ENCODE assay signal across 19 cellular contexts in the genomic region with DNA sequence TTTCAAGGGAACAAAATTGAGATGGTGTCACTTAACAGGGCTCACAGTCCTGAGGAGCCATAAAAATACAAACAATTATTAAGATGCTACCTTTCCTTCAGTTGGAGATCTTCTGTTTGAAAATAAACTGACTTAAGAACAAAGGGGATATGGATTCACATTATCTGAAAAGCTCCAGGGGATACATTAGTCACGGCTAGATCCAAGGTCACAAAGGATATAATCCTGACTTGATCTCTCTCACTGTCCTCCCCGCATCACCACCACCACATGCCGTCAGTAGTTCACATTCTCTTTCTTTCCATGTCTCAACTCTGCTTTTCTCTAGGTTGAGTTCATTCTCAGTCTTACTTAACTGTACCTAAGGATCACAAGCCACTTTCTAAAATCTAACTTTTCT.
A peak's percentile ranks its signal among the peaks of the same experiment; 100 is the strongest.
DNase-seq lines count a peak whose midpoint lies in the region; ATAC-seq lines count a peak whose summit lies in the region.
"Had no signal": no experiment of that assay in that cellular context is flagged by ENCODE, and none has a peak within 500 bp of the region (broad histone marks: within the 10 kb centered on the region; RNA-seq: fewer than 3 reads in every experiment).

No MANE protein-coding gene starts in this region.

- no CpG with 5 or more reads among the region's 3 CpGs for WGBS in mesendoderm (ENCODE audit: extremely low coverage, insufficient coverage, low lambda C conversion rate)

- H3K79me1 ChIP-seq in mesendoderm (ENCODE audit: low read length): no peaks in the 10 kb centered on the region

- no peak overlapping the region for H4K8ac ChIP-seq in mesendoderm (ENCODE audit: low read depth, low read length)

- H3K4me3 ChIP-seq in SJCRH30 (no peak overlapping the region), mesendoderm (ENCODE audit: low read length) (no peak overlapping the region)
- H3K4me3 ChIP-seq: A549, GM23338 had no signal

- no peak overlapping the region for H3K9ac ChIP-seq in mesendoderm (ENCODE audit: low read length)

- no peak overlapping the region for H2BK120ac ChIP-seq in mesendoderm (ENCODE audit: low read depth, low read length)

- ATAC-seq in HG03095 (IDR thresholded peaks at IDR 0.05; ENCODE audit: unreplicated experiment): no peak
- ATAC-seq: A549, GM23338, HepG2 had no signal

- no peak overlapping the region for H2BK15ac ChIP-seq in mesendoderm (replicated peaks; ENCODE audit: low read depth)

- H3K56ac ChIP-seq in mesendoderm (ENCODE audit: low read length): no peak overlapping the region

- no peak overlapping the region for H3K18ac ChIP-seq in mesendoderm (ENCODE audit: low read length)

- H3K79me2 ChIP-seq in mesendoderm (ENCODE audit: control insufficient read depth, insufficient read depth, low read length): no peaks in the 10 kb centered on the region

- H3K4ac ChIP-seq in mesendoderm (ENCODE audit: low read depth, low read length): no peak overlapping the region

- no peak overlapping the region for H2BK5ac ChIP-seq in mesendoderm (ENCODE audit: low read length)

- no peaks in the 10 kb centered on the region for H3K36me3 ChIP-seq in SJCRH30
- H3K36me3 ChIP-seq in mesendoderm (ENCODE audit: control insufficient read depth, insufficient read depth, low read length): no peaks in the 10 kb centered on the region

- H3K27ac ChIP-seq in SJCRH30 (peak overlapping the region; percentile 36), mesendoderm (ENCODE audit: low read depth, low read length) (no peak overlapping the region)
- H3K27ac ChIP-seq: 22Rv1, A549, C4-2B had no signal

- H3K9me3 ChIP-seq in SJCRH30 (replicated peaks): peaks cover 4% of the 10 kb centered on the region; the same call in 1 of the 2 replicates
- H3K9me3 ChIP-seq: A549, Caco-2 had no signal

- no peak overlapping the region for H2AK5ac ChIP-seq in mesendoderm (ENCODE audit: low read length)

- peaks cover 13% of the 10 kb centered on the region for H3K4me1 ChIP-seq in SJCRH30
- H3K4me1 ChIP-seq in mesendoderm (ENCODE audit: control insufficient read depth, low read depth, low read length): no peaks in the 10 kb centered on the region
- H3K4me1 ChIP-seq: A549, Caco-2 had no signal

- H3K4me2 ChIP-seq in mesendoderm (ENCODE audit: low read length): no peak overlapping the region
- H3K4me2 ChIP-seq: A549, GM23338 had no signal

- DNase-seq in DMS53 (lab: John Stamatoyannopoulos, UW): peak; percentile 12
- no peak for DNase-seq in DMS53 treated with DMSO at 0.1 percent for 48 hours (lab: John Stamatoyannopoulos, UW; ENCODE audit: unreplicated experiment)
- DNase-seq in SJCRH30: peak; percentile 29 to 63
- peak; percentile 51 for DNase-seq in mesendoderm
- no peak for DNase-seq in NCI-H1694 treated with DMSO at 0.1 percent for 48 hours (lab: John Stamatoyannopoulos, UW)
- DNase-seq in NCI-H128 (lab: John Stamatoyannopoulos, UW; ENCODE audit: unreplicated experiment): no peak
- DNase-seq: AML-193; Caco-2; CD4-positive, alpha-beta T cell; DMS79 treated with DMSO at 0.1 percent for 48 hours; GF-D8; HCEC 1CT; HFFc6 had no signal

- no peak overlapping the region for H4K5ac ChIP-seq in mesendoderm (ENCODE audit: low read length)

- no peak overlapping the region for H3K23ac ChIP-seq in mesendoderm (ENCODE audit: low read length)

- H3K27me3 ChIP-seq in SJCRH30: no peaks in the 10 kb centered on the region
- H3K27me3 ChIP-seq in mesendoderm (ENCODE audit: insufficient read depth, low read length, poor library complexity): no peaks in the 10 kb centered on the region

Comparison
In these comparisons a context has a peak if more than half of its experiments do, and no peak if none do; other contexts are left out.
1. DNase-seq: peak in DMS53 (single experiment), SJCRH30 (2 of 2) and mesendoderm (single experiment); none in DMS53 treated with DMSO at 0.1 percent for 48 hours (single experiment), NCI-H1694 treated with DMSO at 0.1 percent for 48 hours (single experiment) and NCI-H128 (single experiment).